1 cellular context compared by ENCODE assay signal in the genomic region with DNA sequence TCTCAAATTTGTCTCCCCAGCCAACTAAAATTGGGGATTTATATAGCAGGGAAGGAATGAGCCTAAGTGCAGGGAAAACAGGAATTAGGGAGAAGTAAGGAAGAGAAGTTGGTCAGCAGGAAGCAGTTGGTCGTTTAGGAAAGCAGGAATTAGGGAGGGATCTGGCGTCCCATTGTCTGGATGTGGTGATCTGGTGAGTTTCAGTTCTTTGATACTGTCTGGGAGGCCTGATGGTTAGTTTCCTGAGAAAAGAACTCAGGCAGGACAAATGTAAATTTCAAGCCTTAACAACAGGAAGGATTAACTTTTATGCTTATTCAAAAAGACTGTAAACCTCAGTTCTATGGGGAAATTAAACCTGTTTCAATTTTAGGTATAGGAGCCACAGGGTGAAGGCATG.
A peak's percentile ranks its signal among the peaks of the same experiment; 100 is the strongest.
TF ChIP-seq lines count a peak whose summit lies in the region.

No MANE protein-coding gene starts in this region.

TF ChIP-seq in GM23338, 12 proteins besides CTCF, POLR2A, EP300 and RAD21:
- TF ChIP-seq, protein P1, sequence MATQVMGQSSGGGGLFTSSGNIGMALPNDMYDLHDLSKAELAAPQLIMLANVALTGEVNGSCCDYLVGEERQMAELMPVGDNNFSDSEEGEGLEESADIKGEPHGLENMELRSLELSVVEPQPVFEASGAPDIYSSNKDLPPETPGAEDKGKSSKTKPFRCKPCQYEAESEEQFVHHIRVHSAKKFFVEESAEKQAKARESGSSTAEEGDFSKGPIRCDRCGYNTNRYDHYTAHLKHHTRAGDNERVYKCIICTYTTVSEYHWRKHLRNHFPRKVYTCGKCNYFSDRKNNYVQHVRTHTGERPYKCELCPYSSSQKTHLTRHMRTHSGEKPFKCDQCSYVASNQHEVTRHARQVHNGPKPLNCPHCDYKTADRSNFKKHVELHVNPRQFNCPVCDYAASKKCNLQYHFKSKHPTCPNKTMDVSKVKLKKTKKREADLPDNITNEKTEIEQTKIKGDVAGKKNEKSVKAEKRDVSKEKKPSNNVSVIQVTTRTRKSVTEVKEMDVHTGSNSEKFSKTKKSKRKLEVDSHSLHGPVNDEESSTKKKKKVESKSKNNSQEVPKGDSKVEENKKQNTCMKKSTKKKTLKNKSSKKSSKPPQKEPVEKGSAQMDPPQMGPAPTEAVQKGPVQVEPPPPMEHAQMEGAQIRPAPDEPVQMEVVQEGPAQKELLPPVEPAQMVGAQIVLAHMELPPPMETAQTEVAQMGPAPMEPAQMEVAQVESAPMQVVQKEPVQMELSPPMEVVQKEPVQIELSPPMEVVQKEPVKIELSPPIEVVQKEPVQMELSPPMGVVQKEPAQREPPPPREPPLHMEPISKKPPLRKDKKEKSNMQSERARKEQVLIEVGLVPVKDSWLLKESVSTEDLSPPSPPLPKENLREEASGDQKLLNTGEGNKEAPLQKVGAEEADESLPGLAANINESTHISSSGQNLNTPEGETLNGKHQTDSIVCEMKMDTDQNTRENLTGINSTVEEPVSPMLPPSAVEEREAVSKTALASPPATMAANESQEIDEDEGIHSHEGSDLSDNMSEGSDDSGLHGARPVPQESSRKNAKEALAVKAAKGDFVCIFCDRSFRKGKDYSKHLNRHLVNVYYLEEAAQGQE (IDR thresholded peaks at IDR 0.05; ENCODE audit: unreplicated experiment) = no peak
- TF ChIP-seq, protein P2, sequence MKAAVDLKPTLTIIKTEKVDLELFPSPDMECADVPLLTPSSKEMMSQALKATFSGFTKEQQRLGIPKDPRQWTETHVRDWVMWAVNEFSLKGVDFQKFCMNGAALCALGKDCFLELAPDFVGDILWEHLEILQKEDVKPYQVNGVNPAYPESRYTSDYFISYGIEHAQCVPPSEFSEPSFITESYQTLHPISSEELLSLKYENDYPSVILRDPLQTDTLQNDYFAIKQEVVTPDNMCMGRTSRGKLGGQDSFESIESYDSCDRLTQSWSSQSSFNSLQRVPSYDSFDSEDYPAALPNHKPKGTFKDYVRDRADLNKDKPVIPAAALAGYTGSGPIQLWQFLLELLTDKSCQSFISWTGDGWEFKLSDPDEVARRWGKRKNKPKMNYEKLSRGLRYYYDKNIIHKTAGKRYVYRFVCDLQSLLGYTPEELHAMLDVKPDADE (IDR thresholded peaks at IDR 0.05) = no peak
- TF ChIP-seq EZH2phosphoT487 (IDR thresholded peaks at IDR 0.05; ENCODE audit: unreplicated experiment) (no peak), JUNB (IDR thresholded peaks at IDR 0.05; ENCODE audit: unreplicated experiment) (no peak), ZNF114 (CRISPR knock-in tag; IDR thresholded peaks at IDR 0.05) (no peak)
- TF ChIP-seq, protein P3, sequence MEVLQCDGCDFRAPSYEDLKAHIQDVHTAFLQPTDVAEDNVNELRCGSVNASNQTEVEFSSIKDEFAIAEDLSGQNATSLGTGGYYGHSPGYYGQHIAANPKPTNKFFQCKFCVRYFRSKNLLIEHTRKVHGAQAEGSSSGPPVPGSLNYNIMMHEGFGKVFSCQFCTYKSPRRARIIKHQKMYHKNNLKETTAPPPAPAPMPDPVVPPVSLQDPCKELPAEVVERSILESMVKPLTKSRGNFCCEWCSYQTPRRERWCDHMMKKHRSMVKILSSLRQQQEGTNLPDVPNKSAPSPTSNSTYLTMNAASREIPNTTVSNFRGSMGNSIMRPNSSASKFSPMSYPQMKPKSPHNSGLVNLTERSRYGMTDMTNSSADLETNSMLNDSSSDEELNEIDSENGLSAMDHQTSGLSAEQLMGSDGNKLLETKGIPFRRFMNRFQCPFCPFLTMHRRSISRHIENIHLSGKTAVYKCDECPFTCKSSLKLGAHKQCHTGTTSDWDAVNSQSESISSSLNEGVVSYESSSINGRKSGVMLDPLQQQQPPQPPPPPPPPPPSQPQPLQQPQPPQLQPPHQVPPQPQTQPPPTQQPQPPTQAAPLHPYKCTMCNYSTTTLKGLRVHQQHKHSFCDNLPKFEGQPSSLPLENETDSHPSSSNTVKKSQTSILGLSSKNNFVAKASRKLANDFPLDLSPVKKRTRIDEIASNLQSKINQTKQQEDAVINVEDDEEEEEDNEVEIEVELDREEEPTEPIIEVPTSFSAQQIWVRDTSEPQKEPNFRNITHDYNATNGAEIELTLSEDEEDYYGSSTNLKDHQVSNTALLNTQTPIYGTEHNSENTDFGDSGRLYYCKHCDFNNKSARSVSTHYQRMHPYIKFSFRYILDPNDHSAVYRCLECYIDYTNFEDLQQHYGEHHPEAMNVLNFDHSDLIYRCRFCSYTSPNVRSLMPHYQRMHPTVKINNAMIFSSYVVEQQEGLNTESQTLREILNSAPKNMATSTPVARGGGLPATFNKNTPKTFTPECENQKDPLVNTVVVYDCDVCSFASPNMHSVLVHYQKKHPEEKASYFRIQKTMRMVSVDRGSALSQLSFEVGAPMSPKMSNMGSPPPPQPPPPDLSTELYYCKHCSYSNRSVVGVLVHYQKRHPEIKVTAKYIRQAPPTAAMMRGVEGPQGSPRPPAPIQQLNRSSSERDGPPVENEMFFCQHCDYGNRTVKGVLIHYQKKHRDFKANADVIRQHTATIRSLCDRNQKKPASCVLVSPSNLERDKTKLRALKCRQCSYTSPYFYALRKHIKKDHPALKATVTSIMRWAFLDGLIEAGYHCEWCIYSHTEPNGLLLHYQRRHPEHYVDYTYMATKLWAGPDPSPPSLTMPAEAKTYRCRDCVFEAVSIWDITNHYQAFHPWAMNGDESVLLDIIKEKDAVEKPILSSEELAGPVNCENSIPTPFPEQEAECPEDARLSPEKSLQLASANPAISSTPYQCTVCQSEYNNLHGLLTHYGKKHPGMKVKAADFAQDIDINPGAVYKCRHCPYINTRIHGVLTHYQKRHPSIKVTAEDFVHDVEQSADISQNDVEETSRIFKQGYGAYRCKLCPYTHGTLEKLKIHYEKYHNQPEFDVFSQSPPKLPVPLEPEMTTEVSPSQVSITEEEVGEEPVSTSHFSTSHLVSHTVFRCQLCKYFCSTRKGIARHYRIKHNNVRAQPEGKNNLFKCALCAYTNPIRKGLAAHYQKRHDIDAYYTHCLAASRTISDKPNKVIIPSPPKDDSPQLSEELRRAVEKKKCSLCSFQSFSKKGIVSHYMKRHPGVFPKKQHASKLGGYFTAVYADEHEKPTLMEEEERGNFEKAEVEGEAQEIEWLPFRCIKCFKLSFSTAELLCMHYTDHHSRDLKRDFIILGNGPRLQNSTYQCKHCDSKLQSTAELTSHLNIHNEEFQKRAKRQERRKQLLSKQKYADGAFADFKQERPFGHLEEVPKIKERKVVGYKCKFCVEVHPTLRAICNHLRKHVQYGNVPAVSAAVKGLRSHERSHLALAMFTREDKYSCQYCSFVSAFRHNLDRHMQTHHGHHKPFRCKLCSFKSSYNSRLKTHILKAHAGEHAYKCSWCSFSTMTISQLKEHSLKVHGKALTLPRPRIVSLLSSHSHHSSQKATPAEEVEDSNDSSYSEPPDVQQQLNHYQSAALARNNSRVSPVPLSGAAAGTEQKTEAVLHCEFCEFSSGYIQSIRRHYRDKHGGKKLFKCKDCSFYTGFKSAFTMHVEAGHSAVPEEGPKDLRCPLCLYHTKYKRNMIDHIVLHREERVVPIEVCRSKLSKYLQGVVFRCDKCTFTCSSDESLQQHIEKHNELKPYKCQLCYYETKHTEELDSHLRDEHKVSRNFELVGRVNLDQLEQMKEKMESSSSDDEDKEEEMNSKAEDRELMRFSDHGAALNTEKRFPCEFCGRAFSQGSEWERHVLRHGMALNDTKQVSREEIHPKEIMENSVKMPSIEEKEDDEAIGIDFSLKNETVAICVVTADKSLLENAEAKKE (CRISPR knock-in tag; IDR thresholded peaks at IDR 0.05) = 0 out of 2 replicates have a peak, but pooled peaks have one; percentile 39
